ENCODE assay signal across 23 cellular contexts in genomic region chr10:17161788-17162187, GRCh38. TPM values are rescaled to one million over a fixed set of nuclear protein-coding genes. Genes with fewer than 3 reads are reported as not detected.
DNase-seq lines count a peak whose midpoint lies in the region; ATAC-seq, FAIRE-seq and TF ChIP-seq lines count a peak whose summit lies in the region.
"Had no signal": no experiment of that assay in that cellular context is flagged by ENCODE, and none has a peak within 500 bp of the region (broad histone marks: within the 10 kb centered on the region; RNA-seq: fewer than 3 reads in every experiment).

No MANE protein-coding gene starts in this region.

- WGBS in testis, 2 donors = 63 to 64% methylated on average over 3 of the region's 3 CpGs

- FAIRE-seq in HTR-8/SVneo (lab: Jason Lieb, UNC) = peak; percentile 26
- FAIRE-seq: D721Med, H54 had no signal

- ATAC-seq in HG03439 (IDR thresholded peaks at IDR 0.05; ENCODE audit: unreplicated experiment) = no peak
- ATAC-seq: Right ventricle myocardium inferior had no signal

- POLR2A ChIA-PET in A673 (lab: Charles Lee; ENCODE audit: low non-redundant PET) = interaction anchor here (0.5 kb wide), 1 partner anchor 23 kb away, joined by 3 read pairs; no protein-coding TSS in a partner anchor

- H3K27me3 ChIP-seq in A673 (replicated peaks; ENCODE audit: insufficient read depth, low read depth, low read length, poor library complexity) (no peaks in the 10 kb centered on the region), testis (no peaks in the 10 kb centered on the region)
- H3K27me3 ChIP-seq: Peyer's patch had no signal

- no peaks in the 10 kb centered on the region for H3K9me3 ChIP-seq in A673 (ENCODE audit: low read depth, low read length, poor library complexity, severe bottlenecking)
- no peaks in the 10 kb centered on the region for H3K9me3 ChIP-seq in testis
- H3K9me3 ChIP-seq: Peyer's patch had no signal

- H3K36me3 ChIP-seq in A673 (ENCODE audit: insufficient read depth, low read length, poor library complexity, severe bottlenecking) (no peaks in the 10 kb centered on the region), testis (ENCODE audit: low read depth, missing control alignments) (no peaks in the 10 kb centered on the region)
- H3K36me3 ChIP-seq: Peyer's patch had no signal

- no TSS peak for BruUV-seq in A673 (replicated peaks; lab: Mats Ljungman, UMichigan)

- H3K27ac ChIP-seq in A673 (ENCODE audit: low read depth, low read length, poor library complexity, severe bottlenecking) (no peak overlapping the region), coronary artery (peak overlapping the region in 1 of 2 donors; percentile 31), testis (no peak overlapping the region)
- H3K27ac ChIP-seq: HL-60, KMS-11, Peyer's patch had no signal

- H3K4me3 ChIP-seq in A673 (ENCODE audit: low read depth, low read length, poor library complexity, severe bottlenecking) (no peak overlapping the region), epithelial cell of esophagus (ENCODE audit: low read length) (no peak overlapping the region), coronary artery (no peak overlapping the region), testis (no peak overlapping the region)
- H3K4me3 ChIP-seq: Peyer's patch had no signal

- H3K4me1 ChIP-seq in A673 (ENCODE audit: insufficient read depth, low read length, poor library complexity, severe bottlenecking) (no peaks in the 10 kb centered on the region), testis (no peaks in the 10 kb centered on the region)

- no peak for TF ChIP-seq CTCF in A673 (conservative IDR thresholded peaks at IDR 0.05; ENCODE audit: low read depth, low read length)
- TF ChIP-seq CTCF in epithelial cell of esophagus (IDR thresholded peaks at IDR 0.05; ENCODE audit: insufficient read depth, low read depth, low read length, missing control alignments) = no peak
- TF ChIP-seq CTCF in coronary artery (IDR thresholded peaks at IDR 0.05) = no peak
- no peak for TF ChIP-seq CTCF in testis (IDR thresholded peaks at IDR 0.05)

- DNase-seq in A673 (ENCODE audit: low spot score) = peak; percentile 57
- no peak for DNase-seq in HTR-8/SVneo (ENCODE audit: insufficient read length, low spot score)
- peak; percentile 23 for DNase-seq in RKO (ENCODE audit: low spot score)
- peak; percentile 47 for DNase-seq in epithelial cell of esophagus (ENCODE audit: low read depth)
- DNase-seq in coronary artery (ENCODE audit: low spot score) = no peak
- DNase-seq in effector CD4-positive, alpha-beta T cell = no peak
- no peak for DNase-seq in testis
- DNase-seq: EL; NCI-H1092; NCI-H1436; NCI-H1930; NCI-H2227 treated with DMSO at 0.1 percent for 48 hours; NCI-H510A treated with DMSO at 0.1 percent for 48 hours; NCI-H774; NK-92 treated with Interleukin-12 subunit alpha and Interleukin-12 subunit beta, amount 100 ng/mL, for 24 hours; Peyer's patch had no signal

- TF ChIP-seq POLR2A in testis (IDR thresholded peaks at IDR 0.05) = no peak

- intact Hi-C loops in A673 (cut with micrococcal nuclease; ENCODE audit: unreplicated experiment) (no loop called here), testis (cut with DNase I; ENCODE audit: low total_unique reads) (no loop called here)

- CTCF ChIA-PET in A673 (lab: Charles Lee) = no interaction called here

RNA-seq across cellular contexts. Expression of gene CUBN, which starts 32.2 kb away (rescaled TPM):
- total RNA-seq in A673 (2021) = 1.9 and 3.4 TPM in 2 replicates
- 10 to 100 TPM; 11.0 to 39.3 TPM for total RNA-seq in testis
- polyA plus RNA-seq in testis (ENCODE audit: insufficient read depth, low read depth, low replicate concordance) = 19.2 TPM
- total RNA-seq: HT-29 had no signal

RNA-seq across cellular contexts. Expression of gene TRDMT1, which starts 39.7 kb away (rescaled TPM):
- 14.0 and 14.1 TPM in 2 replicates for total RNA-seq in A673 (2021)
- total RNA-seq in testis = 10 to 100 TPM in 1 of 2 donors, 1 to 10 TPM in 1; 9.7 to 12.1 TPM
- 6.9 TPM for polyA plus RNA-seq in testis (ENCODE audit: insufficient read depth, low read depth, low replicate concordance)

Comparison
In these comparisons a context has a peak if more than half of its experiments do, and no peak if none do; other contexts are left out.
1. DNase-seq: peak in A673 (single experiment), RKO (single experiment) and epithelial cell of esophagus (single experiment); none in HTR-8/SVneo (single experiment), coronary artery (single experiment), effector CD4-positive, alpha-beta T cell (single experiment) and testis (single experiment).